15 cellular contexts compared by ENCODE assay signal in the genomic region with DNA sequence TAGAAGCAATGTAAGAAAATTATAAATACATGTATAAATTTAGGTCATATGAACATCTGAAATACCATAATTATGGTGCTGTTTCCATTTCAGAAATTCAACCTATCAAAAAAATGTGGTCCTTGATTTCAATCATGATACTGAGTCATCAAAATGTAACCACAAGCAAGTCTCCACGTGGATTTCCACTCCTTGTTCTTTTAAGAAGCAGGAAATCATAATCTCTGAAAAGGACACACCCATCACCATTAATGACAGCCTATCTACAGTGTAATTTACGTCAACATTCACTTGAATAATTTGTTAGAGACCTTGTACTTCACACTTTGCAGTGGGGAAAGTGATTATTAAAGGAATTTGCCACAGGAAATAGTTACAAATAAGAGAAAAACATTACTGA. TPM values are rescaled to one million over a fixed set of nuclear protein-coding genes. Genes with fewer than 3 reads are reported as not detected.
DNase-seq lines count a peak whose midpoint lies in the region; ATAC-seq, FAIRE-seq and TF ChIP-seq lines count a peak whose summit lies in the region.
"Had no signal": no experiment of that assay in that cellular context is flagged by ENCODE, and none has a peak within 500 bp of the region (broad histone marks: within the 10 kb centered on the region; RNA-seq: fewer than 3 reads in every experiment).

No MANE protein-coding gene starts in this region.

- intact Hi-C loops in MCF 10A (cut with micrococcal nuclease) (loop anchor here (1.0 kb wide), 1 partner anchor 18 kb away; a partner anchor contains a TSS), breast epithelium (cut with DNase I; ENCODE audit: low total_unique reads) (no loop called here)

- no peaks in the 10 kb centered on the region for H4K20me1 ChIP-seq in fibroblast of lung (ENCODE audit: control insufficient read depth, extremely low read depth, insufficient read depth, low read length)

- H3K4me1 Mint-ChIP-seq in MCF 10A (ENCODE audit: insufficient read depth, unreplicated experiment) (peaks cover 22% of the 10 kb centered on the region), nephron progenitor cell (peaks cover 7% of the 10 kb centered on the region)

- no peak overlapping the region for H3K4me3 Mint-ChIP-seq in MCF 10A (ENCODE audit: unreplicated experiment)
- H3K4me3 Mint-ChIP-seq in nephron progenitor cell: no peak overlapping the region
- H3K4me3 Mint-ChIP-seq: activated CD8-positive, alpha-beta T cell treated with anti-CD3 and anti-CD28 coated beads for 36 hours; activated naive CD4-positive, alpha-beta T cell treated with anti-CD3 and anti-CD28 coated beads for 36 hours had no signal

- no TSS peak for BruUV-seq in MCF 10A (replicated peaks; lab: Mats Ljungman, UMichigan)

- H3K27me3 ChIP-seq in breast epithelium: no peaks in the 10 kb centered on the region
- H3K27me3 ChIP-seq in fibroblast of lung (ENCODE audit: control insufficient read depth, insufficient read depth, low read length): no peaks in the 10 kb centered on the region
- H3K27me3 ChIP-seq: Peyer's patch, upper lobe of right lung had no signal

- H3K9me3 ChIP-seq in breast epithelium (no peaks in the 10 kb centered on the region), fibroblast of lung (ENCODE audit: control insufficient read depth, insufficient read depth, low read depth, low read length) (no peaks in the 10 kb centered on the region)
- H3K9me3 ChIP-seq: Peyer's patch, prostate gland, upper lobe of right lung had no signal

- no peaks in the 10 kb centered on the region for H3K4me1 ChIP-seq in breast epithelium
- no peaks in the 10 kb centered on the region for H3K4me1 ChIP-seq in fibroblast of lung (ENCODE audit: control insufficient read depth, extremely low read depth, insufficient read depth, low read length)
- H3K4me1 ChIP-seq: Peyer's patch, prostate gland, upper lobe of right lung had no signal

- DNase-seq in MCF 10A (ENCODE audit: unreplicated experiment) (peak; percentile 71), breast epithelium (ENCODE audit: low spot score in 2 of 2) (no peak), fibroblast of lung (ENCODE audit: low read depth in 2 of 2) (peak; percentile 62 to 82), urothelium cell line (ENCODE audit: low spot score) (peak; percentile 13), nephron progenitor cell (no peak), NCI-H2171 (lab: John Stamatoyannopoulos, UW) (no peak), C1 segment of cervical spinal cord (lab: John Stamatoyannopoulos, UW) (no peak)
- DNase-seq: activated CD8-positive, alpha-beta T cell treated with anti-CD3 and anti-CD28 coated beads for 36 hours; activated naive CD4-positive, alpha-beta T cell treated with anti-CD3 and anti-CD28 coated beads for 36 hours; cerebellar nuclear complex; NCI-H345; Peyer's patch; upper lobe of right lung had no signal

- TF ChIP-seq CTCF in MCF 10A (IDR thresholded peaks at IDR 0.05; ENCODE audit: unreplicated experiment) (no peak), breast epithelium (IDR thresholded peaks at IDR 0.05) (no peak), fibroblast of lung (conservative IDR thresholded peaks at IDR 0.05 in 1 of 2, IDR thresholded peaks at IDR 0.05 in 1 of 2; ENCODE audit: low read depth in 1 of 2, low read length in 2 of 2) (no peak), nephron progenitor cell (IDR thresholded peaks at IDR 0.05) (no peak)

- H3K36me3 ChIP-seq in breast epithelium (no peaks in the 10 kb centered on the region), fibroblast of lung (ENCODE audit: control insufficient read depth, insufficient read depth, low read length) (no peaks in the 10 kb centered on the region)
- H3K36me3 ChIP-seq: Peyer's patch, prostate gland, upper lobe of right lung had no signal

- POLR2A ChIA-PET in MCF 10A (lab: Yijun Ruan, JAX): interaction anchor here (6.8 kb wide), 1 partner anchor 17 kb away, joined by 62 read pairs; a partner anchor contains a TSS

- H3K27me3 Mint-ChIP-seq in MCF 10A (ENCODE audit: insufficient read depth, unreplicated experiment) (no peaks in the 10 kb centered on the region), nephron progenitor cell (ENCODE audit: low read depth, poor library complexity) (no peaks in the 10 kb centered on the region)

- peak; percentile 28; the same call in 1 of the 3 replicates for ATAC-seq in SK-N-SH treated with all-trans-retinoic acid at 6 μM for 48 hours
- ATAC-seq: activated CD8-positive, alpha-beta T cell treated with anti-CD3 and anti-CD28 coated beads for 36 hours; upper lobe of right lung had no signal

- H3K79me2 ChIP-seq in fibroblast of lung (ENCODE audit: control insufficient read depth, insufficient read depth, low read length): no peaks in the 10 kb centered on the region

- CTCF ChIA-PET in MCF 10A (lab: Yijun Ruan, JAX): no interaction called here

- no peaks in the 10 kb centered on the region for H3K36me3 Mint-ChIP-seq in MCF 10A (ENCODE audit: insufficient read depth, unreplicated experiment)
- H3K36me3 Mint-ChIP-seq in nephron progenitor cell (ENCODE audit: low read depth): no peaks in the 10 kb centered on the region

- FAIRE-seq in urothelium cell line (lab: Jason Lieb, UNC): no peak

- no peak overlapping the region for H2AFZ ChIP-seq in fibroblast of lung (ENCODE audit: low read length)

- H3K27ac Mint-ChIP-seq in MCF 10A (ENCODE audit: low read depth, unreplicated experiment): peak overlapping the region; percentile 93
- H3K27ac Mint-ChIP-seq in nephron progenitor cell: no peak overlapping the region
- H3K27ac Mint-ChIP-seq: activated CD8-positive, alpha-beta T cell treated with anti-CD3 and anti-CD28 coated beads for 36 hours; activated naive CD4-positive, alpha-beta T cell treated with anti-CD3 and anti-CD28 coated beads for 36 hours had no signal

- H3K4me2 ChIP-seq in fibroblast of lung (ENCODE audit: extremely low read depth, insufficient read depth, low read length): no peak overlapping the region

- no peak overlapping the region for H3K27ac ChIP-seq in breast epithelium
- H3K27ac ChIP-seq in fibroblast of lung (ENCODE audit: insufficient read depth, low read length): no peak overlapping the region
- H3K27ac ChIP-seq: Peyer's patch, prostate gland, upper lobe of right lung had no signal

- no peaks in the 10 kb centered on the region for H3K9me3 Mint-ChIP-seq in MCF 10A (ENCODE audit: unreplicated experiment)
- H3K9me3 Mint-ChIP-seq in nephron progenitor cell: no peaks in the 10 kb centered on the region
- H3K9me3 Mint-ChIP-seq: activated CD8-positive, alpha-beta T cell treated with anti-CD3 and anti-CD28 coated beads for 36 hours; activated naive CD4-positive, alpha-beta T cell treated with anti-CD3 and anti-CD28 coated beads for 36 hours had no signal

- TF ChIP-seq POLR2A in breast epithelium (IDR thresholded peaks at IDR 0.05): no peak

- no peak overlapping the region for H3K9ac ChIP-seq in fibroblast of lung (ENCODE audit: insufficient read depth, low read length)

- H3K4me3 ChIP-seq in breast epithelium (no peak overlapping the region), fibroblast of lung (replicated peaks in 1 of 4; ENCODE audit: control extremely low read depth in 1 of 4, insufficient read depth in 1 of 4, low read depth in 3 of 4, low read length in 4 of 4) (no peak overlapping the region)
- H3K4me3 ChIP-seq: Peyer's patch, prostate gland, upper lobe of right lung had no signal

TF ChIP-seq in SK-N-SH treated with all-trans-retinoic acid at 6 μM for 48 hours, 23 proteins besides CTCF, POLR2A, EP300 and RAD21 (continues in another document):
- no peak for TF ChIP-seq PPARA (CRISPR knock-in tag; IDR thresholded peaks at IDR 0.05; ENCODE audit: borderline replicate concordance)
- TF ChIP-seq ZNF565 (CRISPR knock-in tag; conservative IDR thresholded peaks at IDR 0.05; ENCODE audit: low read depth): no peak
- TF ChIP-seq RARB (CRISPR knock-in tag; IDR thresholded peaks at IDR 0.05): no peak
- no peak for TF ChIP-seq ARNTL (CRISPR knock-in tag; IDR thresholded peaks at IDR 0.05; ENCODE audit: borderline replicate concordance, low read depth)
- TF ChIP-seq, protein P1, sequence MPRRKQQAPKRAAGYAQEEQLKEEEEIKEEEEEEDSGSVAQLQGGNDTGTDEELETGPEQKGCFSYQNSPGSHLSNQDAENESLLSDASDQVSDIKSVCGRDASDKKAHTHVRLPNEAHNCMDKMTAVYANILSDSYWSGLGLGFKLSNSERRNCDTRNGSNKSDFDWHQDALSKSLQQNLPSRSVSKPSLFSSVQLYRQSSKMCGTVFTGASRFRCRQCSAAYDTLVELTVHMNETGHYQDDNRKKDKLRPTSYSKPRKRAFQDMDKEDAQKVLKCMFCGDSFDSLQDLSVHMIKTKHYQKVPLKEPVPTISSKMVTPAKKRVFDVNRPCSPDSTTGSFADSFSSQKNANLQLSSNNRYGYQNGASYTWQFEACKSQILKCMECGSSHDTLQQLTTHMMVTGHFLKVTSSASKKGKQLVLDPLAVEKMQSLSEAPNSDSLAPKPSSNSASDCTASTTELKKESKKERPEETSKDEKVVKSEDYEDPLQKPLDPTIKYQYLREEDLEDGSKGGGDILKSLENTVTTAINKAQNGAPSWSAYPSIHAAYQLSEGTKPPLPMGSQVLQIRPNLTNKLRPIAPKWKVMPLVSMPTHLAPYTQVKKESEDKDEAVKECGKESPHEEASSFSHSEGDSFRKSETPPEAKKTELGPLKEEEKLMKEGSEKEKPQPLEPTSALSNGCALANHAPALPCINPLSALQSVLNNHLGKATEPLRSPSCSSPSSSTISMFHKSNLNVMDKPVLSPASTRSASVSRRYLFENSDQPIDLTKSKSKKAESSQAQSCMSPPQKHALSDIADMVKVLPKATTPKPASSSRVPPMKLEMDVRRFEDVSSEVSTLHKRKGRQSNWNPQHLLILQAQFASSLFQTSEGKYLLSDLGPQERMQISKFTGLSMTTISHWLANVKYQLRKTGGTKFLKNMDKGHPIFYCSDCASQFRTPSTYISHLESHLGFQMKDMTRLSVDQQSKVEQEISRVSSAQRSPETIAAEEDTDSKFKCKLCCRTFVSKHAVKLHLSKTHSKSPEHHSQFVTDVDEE (CRISPR knock-in tag; IDR thresholded peaks at IDR 0.05): no peak
- no peak for TF ChIP-seq ZNF70 (CRISPR knock-in tag; IDR thresholded peaks at IDR 0.05)
- no peak for TF ChIP-seq CSDC2 (CRISPR knock-in tag; IDR thresholded peaks at IDR 0.05)

RNA-seq across cellular contexts. Expression of a gene that starts 17.7 kb away (rescaled TPM):
- total RNA-seq in MCF 10A (2022) (103 and 153 TPM in 2 replicates), breast epithelium (1 to 10 TPM in 2 of 3 donors, under 1 TPM in 1; 0.16 to 1.9 (median 1.3) TPM), fibroblast of lung (46.0 and 74.8 TPM in 2 replicates)
- 9.6 and 16.0 TPM in 2 replicates for polyA plus RNA-seq in fibroblast of lung
- 5.9 and 9.5 TPM in 2 replicates for polyA plus RNA-seq in fibroblast of lung (2012)
- polyA minus RNA-seq in fibroblast of lung (ENCODE audit: low replicate concordance): 20.1 and 22.5 TPM in 2 replicates

Comparison
In these comparisons a context has a peak if more than half of its experiments do, and no peak if none do; other contexts are left out.
1. DNase-seq: peak in MCF 10A (single experiment), fibroblast of lung (2 of 2) and urothelium cell line (single experiment); none in breast epithelium (0 of 2), nephron progenitor cell (single experiment), NCI-H2171 (single experiment) and C1 segment of cervical spinal cord (0 of 14).
2. RNA of a gene that starts 17.7 kb away (total RNA-seq): 103 to 153 TPM in MCF 10A and 46.0 to 74.8 TPM in fibroblast of lung; 0.16 to 1.9 TPM in breast epithelium; every median in the first group is over 10 times any median in the second.